Comparison of ENCODE assay signal across 7 cellular contexts in the genomic region with DNA sequence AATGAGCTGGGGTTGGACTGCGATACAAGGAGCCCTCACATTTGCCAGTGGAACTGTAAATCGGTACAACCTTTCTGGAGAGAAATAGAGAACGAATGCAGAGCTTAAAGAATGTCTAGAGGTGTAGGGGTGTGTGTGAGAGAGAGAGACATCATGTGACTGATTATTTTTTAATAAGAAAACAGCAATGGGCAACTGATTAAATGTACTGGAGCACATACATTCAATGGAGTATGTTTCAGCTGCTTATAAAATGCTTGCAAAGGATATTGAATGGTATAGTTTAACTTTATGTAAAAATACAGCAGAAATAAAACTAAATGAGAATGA. TPM values are rescaled to one million over a fixed set of nuclear protein-coding genes. Genes with fewer than 3 reads are reported as not detected.
DNase-seq lines count a peak whose midpoint lies in the region; ATAC-seq and TF ChIP-seq lines count a peak whose summit lies in the region.

No MANE protein-coding gene starts in this region.

- H3K27ac ChIP-seq in Peyer's patch (peak overlapping the region; percentile 67 to 86 (median 78)), rectal smooth muscle tissue (ENCODE audit: low read depth, low read length) (peak overlapping the region; percentile 90)

- H3K4me1 ChIP-seq in Peyer's patch (peaks cover 0 to 4% (median 1%) of the 10 kb centered on the region in 4 donors), rectal smooth muscle tissue (ENCODE audit: control insufficient read depth, insufficient read depth, low read length) (peaks cover 6% of the 10 kb centered on the region)

- peak overlapping the region; percentile 55 for H3K9ac ChIP-seq in rectal smooth muscle tissue (ENCODE audit: low read length)

- H3K27me3 ChIP-seq in Peyer's patch (no peaks in the 10 kb centered on the region), rectal smooth muscle tissue (ENCODE audit: control insufficient read depth, insufficient read depth, low read length) (no peaks in the 10 kb centered on the region)

- H3K4me3 ChIP-seq in Peyer's patch = peak overlapping the region; percentile 58 to 77 (median 68)
- peak overlapping the region; percentile 67 for H3K4me3 ChIP-seq in fibroblast of pulmonary artery (replicated peaks; ENCODE audit: low read depth, low read length)
- H3K4me3 ChIP-seq in rectal smooth muscle tissue (ENCODE audit: low read length) = peak overlapping the region; percentile 84

- no peaks in the 10 kb centered on the region for H3K9me3 ChIP-seq in Peyer's patch

- DNase-seq in Peyer's patch (no peak), fibroblast of pulmonary artery (ENCODE audit: low read depth) (no peak), NCI-H1436 (lab: John Stamatoyannopoulos, UW) (no peak), NCI-H774 (lab: John Stamatoyannopoulos, UW) (no peak)

- H3K36me3 ChIP-seq in Peyer's patch (no peaks in the 10 kb centered on the region), rectal smooth muscle tissue (ENCODE audit: control insufficient read depth, insufficient read depth, low read length) (no peaks in the 10 kb centered on the region)

- no peak for TF ChIP-seq POLR2A in Peyer's patch (IDR thresholded peaks at IDR 0.05)

- TF ChIP-seq CTCF in Peyer's patch (IDR thresholded peaks at IDR 0.05) (no peak), fibroblast of pulmonary artery (IDR thresholded peaks at IDR 0.05; ENCODE audit: low read length, missing control alignments) (no peak)

- ATAC-seq in GM18868 (IDR thresholded peaks at IDR 0.05; ENCODE audit: unreplicated experiment) = peak; percentile 35
- ATAC-seq in HG02571 (IDR thresholded peaks at IDR 0.05; ENCODE audit: unreplicated experiment) = peak; percentile 37

RNA-seq across cellular contexts. Expression of a gene that starts 0.4 kb away (rescaled TPM):
- total RNA-seq in Peyer's patch = 1 to 10 TPM in 1 of 4 donors, under 1 TPM in 1, not detected in 2; 0.67 to 1.8 TPM
